18 cellular contexts compared by ENCODE assay signal in genomic region chr11:24082860-24083259, GRCh38.
DNase-seq lines count a peak whose midpoint lies in the region; ATAC-seq and TF ChIP-seq lines count a peak whose summit lies in the region.
"Had no signal": no experiment of that assay in that cellular context is flagged by ENCODE, and none has a peak within 500 bp of the region (broad histone marks: within the 10 kb centered on the region; RNA-seq: fewer than 3 reads in every experiment).

No MANE protein-coding gene starts in this region.

- ATAC-seq in GM18873 (IDR thresholded peaks at IDR 0.05; ENCODE audit: low FRiP score, unreplicated experiment): no peak
- ATAC-seq: A549, HepG2 had no signal

- H3K9me3 ChIP-seq in neural cell (ENCODE audit: low read length): no peaks in the 10 kb centered on the region
- H3K9me3 ChIP-seq: A549, Caco-2, HAP-1 had no signal

- DNase-seq in NCI-H1417 (lab: John Stamatoyannopoulos, UW) (peak in 2 of 3 experiments; percentile 52 to 82), NCI-H1417 treated with DMSO at 0.1 percent for 48 hours (lab: John Stamatoyannopoulos, UW) (no peak), NCI-H2227 (lab: John Stamatoyannopoulos, UW; ENCODE audit: unreplicated experiment) (peak; percentile 81), islet precursor cell (peak; percentile 90), GM19238 (ENCODE audit: insufficient read length, low spot score) (no peak), HuH-7.5 (ENCODE audit: low spot score) (no peak)
- DNase-seq: AML-193; Caco-2; CD4-positive, alpha-beta T cell; GDM1; GM23248 had no signal

- peaks cover 8% of the 10 kb centered on the region for H3F3A ChIP-seq in neural cell (ENCODE audit: insufficient read depth, low read length, poor library complexity, severe bottlenecking)

- peak overlapping the region; percentile 36 for H3K4me2 ChIP-seq in neural cell (ENCODE audit: low read length)
- H3K4me2 ChIP-seq: A549 had no signal

- no peak overlapping the region for H2AFZ ChIP-seq in neural cell (ENCODE audit: low read depth, low read length)
- H2AFZ ChIP-seq: GM23248 had no signal

- no peak overlapping the region for H3K4me3 ChIP-seq in neural cell (ENCODE audit: low read length)
- H3K4me3 ChIP-seq: A549, GM23248, HAP-1 had no signal

- no peaks in the 10 kb centered on the region for H3K9me2 ChIP-seq in neural cell (ENCODE audit: insufficient read depth, low read length)

- TF ChIP-seq EP300 in neural cell (conservative IDR thresholded peaks at IDR 0.05; ENCODE audit: poor library complexity, severe bottlenecking): peak; percentile 98

- no peaks in the 10 kb centered on the region for H4K20me1 ChIP-seq in neural cell (ENCODE audit: insufficient read depth)

- no peaks in the 10 kb centered on the region for H3K27me3 ChIP-seq in neural cell (ENCODE audit: insufficient read depth, low read depth, low read length)

- TF ChIP-seq CTCF in neural cell (IDR thresholded peaks at IDR 0.05; ENCODE audit: poor library complexity, severe bottlenecking): no peak

- H3K27ac ChIP-seq in neural cell (ENCODE audit: low read length): peak overlapping the region; percentile 81
- H3K27ac ChIP-seq: 22Rv1, A549, C4-2B, GM23248 had no signal

- TF ChIP-seq RAD21 in neural cell (conservative IDR thresholded peaks at IDR 0.05): peak; percentile 58

- H3K9ac ChIP-seq in neural cell (ENCODE audit: low read length): no peak overlapping the region
- H3K9ac ChIP-seq: GM23248 had no signal

- no peaks in the 10 kb centered on the region for H3K79me2 ChIP-seq in neural cell (replicated peaks; ENCODE audit: insufficient read depth, low read length)

- H3K36me3 ChIP-seq in neural cell (ENCODE audit: insufficient read depth, low read length): no peaks in the 10 kb centered on the region
- H3K36me3 ChIP-seq: HAP-1 had no signal

TF ChIP-seq in neural cell, 6 proteins besides CTCF, POLR2A, EP300 and RAD21:
- TF ChIP-seq TAF1 (IDR thresholded peaks at IDR 0.05; ENCODE audit: low read depth): no peak
- peak; percentile 92 for TF ChIP-seq POLR2AphosphoS5 (IDR thresholded peaks at IDR 0.05)
- no peak for TF ChIP-seq EZH2 (IDR thresholded peaks at IDR 0.05; ENCODE audit: borderline replicate concordance, insufficient read depth, low read length, poor library complexity, severe bottlenecking)
- TF ChIP-seq SMC3 (conservative IDR thresholded peaks at IDR 0.05; ENCODE audit: poor library complexity): peak; percentile 54
- TF ChIP-seq MXI1 (conservative IDR thresholded peaks at IDR 0.05; ENCODE audit: poor library complexity, severe bottlenecking): peak; percentile 33
- TF ChIP-seq, protein P1, sequence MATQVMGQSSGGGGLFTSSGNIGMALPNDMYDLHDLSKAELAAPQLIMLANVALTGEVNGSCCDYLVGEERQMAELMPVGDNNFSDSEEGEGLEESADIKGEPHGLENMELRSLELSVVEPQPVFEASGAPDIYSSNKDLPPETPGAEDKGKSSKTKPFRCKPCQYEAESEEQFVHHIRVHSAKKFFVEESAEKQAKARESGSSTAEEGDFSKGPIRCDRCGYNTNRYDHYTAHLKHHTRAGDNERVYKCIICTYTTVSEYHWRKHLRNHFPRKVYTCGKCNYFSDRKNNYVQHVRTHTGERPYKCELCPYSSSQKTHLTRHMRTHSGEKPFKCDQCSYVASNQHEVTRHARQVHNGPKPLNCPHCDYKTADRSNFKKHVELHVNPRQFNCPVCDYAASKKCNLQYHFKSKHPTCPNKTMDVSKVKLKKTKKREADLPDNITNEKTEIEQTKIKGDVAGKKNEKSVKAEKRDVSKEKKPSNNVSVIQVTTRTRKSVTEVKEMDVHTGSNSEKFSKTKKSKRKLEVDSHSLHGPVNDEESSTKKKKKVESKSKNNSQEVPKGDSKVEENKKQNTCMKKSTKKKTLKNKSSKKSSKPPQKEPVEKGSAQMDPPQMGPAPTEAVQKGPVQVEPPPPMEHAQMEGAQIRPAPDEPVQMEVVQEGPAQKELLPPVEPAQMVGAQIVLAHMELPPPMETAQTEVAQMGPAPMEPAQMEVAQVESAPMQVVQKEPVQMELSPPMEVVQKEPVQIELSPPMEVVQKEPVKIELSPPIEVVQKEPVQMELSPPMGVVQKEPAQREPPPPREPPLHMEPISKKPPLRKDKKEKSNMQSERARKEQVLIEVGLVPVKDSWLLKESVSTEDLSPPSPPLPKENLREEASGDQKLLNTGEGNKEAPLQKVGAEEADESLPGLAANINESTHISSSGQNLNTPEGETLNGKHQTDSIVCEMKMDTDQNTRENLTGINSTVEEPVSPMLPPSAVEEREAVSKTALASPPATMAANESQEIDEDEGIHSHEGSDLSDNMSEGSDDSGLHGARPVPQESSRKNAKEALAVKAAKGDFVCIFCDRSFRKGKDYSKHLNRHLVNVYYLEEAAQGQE (IDR thresholded peaks at IDR 0.05; ENCODE audit: borderline replicate concordance): peak; percentile 90

Comparison
In these comparisons a context has a peak if more than half of its experiments do, and no peak if none do; other contexts are left out.
1. DNase-seq: peak in NCI-H1417 (2 of 3), NCI-H2227 (single experiment) and islet precursor cell (single experiment); none in NCI-H1417 treated with DMSO at 0.1 percent for 48 hours (single experiment), GM19238 (single experiment) and HuH-7.5 (single experiment).